9 cellular contexts compared by ENCODE assay signal in genomic region chr12:92506460-92506859, GRCh38.
DNase-seq lines count a peak whose midpoint lies in the region; ATAC-seq, FAIRE-seq and TF ChIP-seq lines count a peak whose summit lies in the region.
"Had no signal": no experiment of that assay in that cellular context is flagged by ENCODE, and none has a peak within 500 bp of the region (broad histone marks: within the 10 kb centered on the region; RNA-seq: fewer than 3 reads in every experiment).

No MANE protein-coding gene starts in this region.

- H3F3A ChIP-seq in GM23248 (ENCODE audit: insufficient read depth): no peaks in the 10 kb centered on the region
- H3F3A ChIP-seq in OCI-LY1 (ENCODE audit: insufficient read depth, low read length): no peaks in the 10 kb centered on the region

- TF ChIP-seq CTCF in OCI-LY1 (IDR thresholded peaks at IDR 0.05; ENCODE audit: low read length) (no peak), esophagus squamous epithelium (IDR thresholded peaks at IDR 0.05) (no peak), parathyroid adenoma (IDR thresholded peaks at IDR 0.05) (peak; percentile 37)

- no peaks in the 10 kb centered on the region for H3K79me2 ChIP-seq in GM23248 (ENCODE audit: insufficient read depth)
- no peaks in the 10 kb centered on the region for H3K79me2 ChIP-seq in OCI-LY1 (ENCODE audit: insufficient read depth, low read length)
- H3K79me2 ChIP-seq in parathyroid adenoma: no peaks in the 10 kb centered on the region

- H3K27me3 ChIP-seq in GM23248 (replicated peaks; ENCODE audit: insufficient read depth): no peaks in the 10 kb centered on the region
- H3K27me3 ChIP-seq in OCI-LY1 (ENCODE audit: insufficient read depth, low read length): no peaks in the 10 kb centered on the region
- no peaks in the 10 kb centered on the region for H3K27me3 ChIP-seq in esophagus squamous epithelium
- H3K27me3 ChIP-seq in parathyroid adenoma (ENCODE audit: control insufficient read depth, insufficient read depth, low read length): no peaks in the 10 kb centered on the region

- no peaks in the 10 kb centered on the region for H3K9me3 ChIP-seq in GM23248 (ENCODE audit: low read depth)
- H3K9me3 ChIP-seq in OCI-LY1 (ENCODE audit: low read length): no peaks in the 10 kb centered on the region
- no peaks in the 10 kb centered on the region for H3K9me3 ChIP-seq in esophagus squamous epithelium
- no peaks in the 10 kb centered on the region for H3K9me3 ChIP-seq in parathyroid adenoma (ENCODE audit: control insufficient read depth, low read length)

- no peaks in the 10 kb centered on the region for H4K20me1 ChIP-seq in GM23248 (ENCODE audit: insufficient read depth)
- H4K20me1 ChIP-seq in OCI-LY1 (ENCODE audit: insufficient read depth, low read length): no peaks in the 10 kb centered on the region

- peaks cover 6% of the 10 kb centered on the region for H3K4me1 ChIP-seq in GM23248 (ENCODE audit: insufficient read depth)
- peaks cover 56% of the 10 kb centered on the region for H3K4me1 ChIP-seq in OCI-LY1 (ENCODE audit: insufficient read depth, low read length, severe bottlenecking)
- peaks cover 18 to 50% (median 39%) of the 10 kb centered on the region in 3 donors for H3K4me1 ChIP-seq in esophagus squamous epithelium
- H3K4me1 ChIP-seq in parathyroid adenoma: peaks cover 20% of the 10 kb centered on the region

- TF ChIP-seq POLR2A in esophagus squamous epithelium (IDR thresholded peaks at IDR 0.05): no peak

- 67 to 70% methylated on average over 2 of the region's 2 CpGs for WGBS in GM23248 (ENCODE audit: low coverage in 1 of 2, low lambda C conversion rate in 2 of 2, missing lambda C conversion rate in 2 of 2), 2 experiments
- 18 to 33% methylated on average over 2 of the region's 2 CpGs for WGBS in esophagus squamous epithelium, 2 donors

- H3K27ac ChIP-seq in GM23248 (no peak overlapping the region), OCI-LY1 (ENCODE audit: low read depth, low read length, poor library complexity, severe bottlenecking) (peak overlapping the region; percentile 95), esophagus squamous epithelium (peak overlapping the region; percentile 50 to 84 (median 78)), parathyroid adenoma (peak overlapping the region; percentile 59)

- in situ Hi-C loops in GM23248 (cut with MboI): no loop called here

- H3K9me2 ChIP-seq in GM23248 (ENCODE audit: insufficient read depth) (no peaks in the 10 kb centered on the region), OCI-LY1 (ENCODE audit: low read depth, low read length) (no peaks in the 10 kb centered on the region)

- intact Hi-C loops in esophagus squamous epithelium (cut with DNase I): no loop called here

- no peak for FAIRE-seq in GM19239 (lab: Jason Lieb, UNC)

- no peak for DNase-seq in GM23248
- no peak for DNase-seq in esophagus squamous epithelium (lab: John Stamatoyannopoulos, UW)
- DNase-seq in D341Med (ENCODE audit: low spot score): no peak
- DNase-seq in hepatic stellate cell (ENCODE audit: low spot score): no peak
- no peak for DNase-seq in GM19239 (ENCODE audit: insufficient read length, low spot score)
- DNase-seq: RPMI8226 had no signal

- H2AFZ ChIP-seq in GM23248: peak overlapping the region; percentile 91; the same call in 1 of the 2 replicates
- H2AFZ ChIP-seq in OCI-LY1 (ENCODE audit: low read length): no peak overlapping the region
- H2AFZ ChIP-seq in parathyroid adenoma: peak overlapping the region; percentile 65

- H3K4me3 ChIP-seq in GM23248 (no peak overlapping the region), OCI-LY1 (ENCODE audit: low read depth, low read length, poor library complexity, severe bottlenecking) (no peak overlapping the region), esophagus squamous epithelium (no peak overlapping the region), parathyroid adenoma (ENCODE audit: low read depth, low read length) (no peak overlapping the region)

- H3K36me3 ChIP-seq in GM23248 (ENCODE audit: low read depth) (no peaks in the 10 kb centered on the region), OCI-LY1 (ENCODE audit: insufficient read depth, low read length) (no peaks in the 10 kb centered on the region; the same call in 1 of the 2 replicates), esophagus squamous epithelium (no peaks in the 10 kb centered on the region), parathyroid adenoma (ENCODE audit: control insufficient read depth, insufficient read depth, low read length) (no peaks in the 10 kb centered on the region)

- H3K4me2 ChIP-seq in GM23248 (ENCODE audit: unreplicated experiment): no peak overlapping the region
- H3K4me2 ChIP-seq in OCI-LY1 (ENCODE audit: low read length): peak overlapping the region; percentile 86; the same call in 1 of the 2 replicates
- no peak overlapping the region for H3K4me2 ChIP-seq in parathyroid adenoma (ENCODE audit: low read length)

- H3K9ac ChIP-seq in GM23248 (no peak overlapping the region), OCI-LY1 (ENCODE audit: low read length) (no peak overlapping the region; the same call in 1 of the 2 replicates), parathyroid adenoma (no peak overlapping the region)

- ATAC-seq in HG02571 (IDR thresholded peaks at IDR 0.05; ENCODE audit: unreplicated experiment): no peak
